In the genomic region with DNA sequence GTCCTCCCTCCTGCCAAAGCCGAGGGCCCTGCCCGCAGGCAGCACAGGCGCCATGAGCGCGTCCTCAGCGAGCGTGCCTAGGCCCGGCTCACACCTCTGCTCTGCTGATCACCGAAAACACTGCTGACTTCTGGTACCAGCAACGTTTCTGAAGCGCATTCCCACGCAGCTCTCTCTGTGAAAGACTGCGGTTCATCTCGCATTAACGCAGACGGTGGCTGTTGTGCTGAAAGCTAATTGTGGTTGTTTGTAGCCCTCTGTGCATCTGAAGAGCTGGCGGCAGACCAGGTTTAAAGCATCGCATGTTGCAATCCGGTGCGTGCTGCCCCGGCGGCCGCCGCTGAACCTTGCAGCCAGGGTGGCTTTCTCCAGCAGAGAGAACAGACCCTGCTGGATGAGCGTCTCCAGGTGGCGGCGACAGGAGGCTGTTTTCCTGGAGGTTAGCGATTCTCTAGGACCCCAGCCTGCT, we compare ENCODE assay signal across 1 cellular context.
TF ChIP-seq lines count a peak whose summit lies in the region.

No MANE protein-coding gene starts in this region.

TF ChIP-seq in K562, 482 proteins besides CTCF, POLR2A, EP300 and RAD21:
- TF ChIP-seq FOXJ2 (tag; IDR thresholded peaks at IDR 0.05), result no peak
- TF ChIP-seq POLR2G (IDR thresholded peaks at IDR 0.05; ENCODE audit: low read depth, low read length), result 0 out of 2 replicates have a peak, but pooled peaks have one; percentile 1
- no peak for TF ChIP-seq ZNF583 (CRISPR knock-in tag; IDR thresholded peaks at IDR 0.05)
- TF ChIP-seq CEBPB (tag; IDR thresholded peaks at IDR 0.05), result no peak
- no peak for TF ChIP-seq SRSF9 (IDR thresholded peaks at IDR 0.05; ENCODE audit: borderline replicate concordance, low read depth, low read length)
- no peak for TF ChIP-seq FOXP1 (CRISPR knock-in tag; IDR thresholded peaks at IDR 0.05)
- TF ChIP-seq, protein P1, sequence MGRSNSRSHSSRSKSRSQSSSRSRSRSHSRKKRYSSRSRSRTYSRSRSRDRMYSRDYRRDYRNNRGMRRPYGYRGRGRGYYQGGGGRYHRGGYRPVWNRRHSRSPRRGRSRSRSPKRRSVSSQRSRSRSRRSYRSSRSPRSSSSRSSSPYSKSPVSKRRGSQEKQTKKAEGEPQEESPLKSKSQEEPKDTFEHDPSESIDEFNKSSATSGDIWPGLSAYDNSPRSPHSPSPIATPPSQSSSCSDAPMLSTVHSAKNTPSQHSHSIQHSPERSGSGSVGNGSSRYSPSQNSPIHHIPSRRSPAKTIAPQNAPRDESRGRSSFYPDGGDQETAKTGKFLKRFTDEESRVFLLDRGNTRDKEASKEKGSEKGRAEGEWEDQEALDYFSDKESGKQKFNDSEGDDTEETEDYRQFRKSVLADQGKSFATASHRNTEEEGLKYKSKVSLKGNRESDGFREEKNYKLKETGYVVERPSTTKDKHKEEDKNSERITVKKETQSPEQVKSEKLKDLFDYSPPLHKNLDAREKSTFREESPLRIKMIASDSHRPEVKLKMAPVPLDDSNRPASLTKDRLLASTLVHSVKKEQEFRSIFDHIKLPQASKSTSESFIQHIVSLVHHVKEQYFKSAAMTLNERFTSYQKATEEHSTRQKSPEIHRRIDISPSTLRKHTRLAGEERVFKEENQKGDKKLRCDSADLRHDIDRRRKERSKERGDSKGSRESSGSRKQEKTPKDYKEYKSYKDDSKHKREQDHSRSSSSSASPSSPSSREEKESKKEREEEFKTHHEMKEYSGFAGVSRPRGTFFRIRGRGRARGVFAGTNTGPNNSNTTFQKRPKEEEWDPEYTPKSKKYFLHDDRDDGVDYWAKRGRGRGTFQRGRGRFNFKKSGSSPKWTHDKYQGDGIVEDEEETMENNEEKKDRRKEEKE (IDR thresholded peaks at IDR 0.05; ENCODE audit: borderline replicate concordance in 1 of 2, control insufficient read depth in 1 of 2, low read depth in 2 of 2, low read length in 1 of 2), result no peak
TF ChIP-seq in K562: peak in this region for 1.
